15 cellular contexts compared by ENCODE assay signal in the genomic region with DNA sequence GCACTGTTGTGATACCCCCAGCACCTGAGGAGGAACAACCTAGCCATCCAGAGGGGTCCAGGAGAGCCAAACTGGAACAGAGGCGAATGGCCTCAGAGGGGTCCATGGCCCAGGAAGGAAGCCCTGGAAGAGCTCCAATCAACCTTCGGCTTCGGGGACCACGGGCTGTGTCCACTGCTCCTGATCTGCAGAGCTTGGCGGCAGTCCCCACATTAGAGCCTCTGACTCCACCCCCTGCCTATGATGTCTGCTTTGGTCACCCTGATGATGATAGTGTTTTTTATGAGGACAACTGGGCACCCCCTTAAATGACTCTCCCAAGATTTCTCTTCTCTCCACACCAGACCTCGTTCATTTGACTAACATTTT. TPM values are rescaled to one million over a fixed set of nuclear protein-coding genes. Genes with fewer than 3 reads are reported as not detected.
DNase-seq lines count a peak whose midpoint lies in the region; ATAC-seq and TF ChIP-seq lines count a peak whose summit lies in the region.
"Had no signal": no experiment of that assay in that cellular context is flagged by ENCODE, and none has a peak within 500 bp of the region (broad histone marks: within the 10 kb centered on the region; RNA-seq: fewer than 3 reads in every experiment).

No MANE protein-coding gene starts in this region.

- H3K27me3 Mint-ChIP-seq in Caco-2 (ENCODE audit: insufficient read depth, unreplicated experiment), result no peaks in the 10 kb centered on the region
- peaks cover 30% of the 10 kb centered on the region for H3K27me3 Mint-ChIP-seq in endodermal cell (ENCODE audit: insufficient read depth)

- H3K9ac ChIP-seq in endodermal cell (ENCODE audit: extremely low read depth, low read length, poor library complexity, severe bottlenecking), result no peak overlapping the region

- TF ChIP-seq POLR2A in right lobe of liver (IDR thresholded peaks at IDR 0.05), result no peak

- peaks cover 47% of the 10 kb centered on the region for H3K4me1 Mint-ChIP-seq in Caco-2 (ENCODE audit: low read depth, unreplicated experiment)
- peaks cover 30% of the 10 kb centered on the region for H3K4me1 Mint-ChIP-seq in endodermal cell

- 100% methylated on average over 1 of the region's 6 CpGs for WGBS in right lobe of liver (ENCODE audit: insufficient coverage, low coverage, low lambda C conversion rate, missing lambda C conversion rate)
- 83% methylated on average over 6 of the region's 6 CpGs; no CpG with 5 or more reads in 1 of the 2 experiments for WGBS in endodermal cell (ENCODE audit: insufficient coverage in 1 of 2, insufficient read length in 1 of 2), 2 experiments

- DNase-seq in Ammon's horn (ENCODE audit: low spot score), result peak; percentile 63
- DNase-seq in Caco-2, result no peak
- peak in 27 of 61 donors; percentile 31 to 80 (median 61) for DNase-seq in caudate nucleus (lab: John Stamatoyannopoulos, UW)
- DNase-seq in right lobe of liver, result no peak
- DNase-seq in activated gamma-delta T cell treated with Interleukin-2 at 50 U/mL for 16 hours, result no peak
- DNase-seq in endodermal cell, result no peak
- DNase-seq in cerebellar nuclear complex (lab: John Stamatoyannopoulos, UW), result no peak
- DNase-seq: amniotic stem cell; H9; lower lobe of right lung; NCI-H146; NCI-H2227 treated with DMSO at 0.1 percent for 48 hours; NK-92 treated with Interleukin-12 subunit alpha and Interleukin-12 subunit beta, amount 100 ng/mL, for 24 hours had no signal

- H3K27me3 ChIP-seq in Caco-2 (replicated peaks; ENCODE audit: control insufficient read depth, insufficient read depth, low read length), result no peaks in the 10 kb centered on the region
- no peaks in the 10 kb centered on the region for H3K27me3 ChIP-seq in muscle layer of duodenum (ENCODE audit: low read depth, low read length)
- no peaks in the 10 kb centered on the region for H3K27me3 ChIP-seq in right lobe of liver
- H3K27me3 ChIP-seq in endodermal cell (ENCODE audit: control insufficient read depth, insufficient read depth, low read length, poor library complexity, severe bottlenecking), result peaks cover 11% of the 10 kb centered on the region
- H3K27me3 ChIP-seq: right atrium auricular region had no signal

- H3K4me3 ChIP-seq in Caco-2 (ENCODE audit: low read depth, low read length), result no peak overlapping the region; the same call in 1 of the 2 replicates
- peak overlapping the region in 1 of 2 donors; percentile 23 for H3K4me3 ChIP-seq in muscle layer of duodenum (ENCODE audit: low read depth in 1 of 2, low read length in 2 of 2)
- H3K4me3 ChIP-seq in right lobe of liver, result no peak overlapping the region
- no peak overlapping the region for H3K4me3 ChIP-seq in endodermal cell (ENCODE audit: low read length)

- H3K9me3 ChIP-seq in Caco-2 (no peaks in the 10 kb centered on the region), muscle layer of duodenum (ENCODE audit: control insufficient read depth in 1 of 2, low read length in 2 of 2) (no peaks in the 10 kb centered on the region), right lobe of liver (no peaks in the 10 kb centered on the region), endodermal cell (ENCODE audit: control insufficient read depth, low read length) (peaks cover 6% of the 10 kb centered on the region)
- H3K9me3 ChIP-seq: lower lobe of right lung, right atrium auricular region had no signal

- H3K36me3 Mint-ChIP-seq in Caco-2 (ENCODE audit: insufficient read depth, unreplicated experiment) (peaks cover 32% of the 10 kb centered on the region), endodermal cell (ENCODE audit: low read depth) (peaks cover 18% of the 10 kb centered on the region)

- no peak for ATAC-seq in right lobe of liver
- ATAC-seq: lower lobe of right lung had no signal

- POLR2A ChIA-PET in Caco-2 (lab: Charles Lee), result no interaction called here

- H3K4me3 Mint-ChIP-seq in Caco-2 (ENCODE audit: unreplicated experiment) (peak overlapping the region; percentile 18), endodermal cell (no peak overlapping the region)

- H3K27ac Mint-ChIP-seq in Caco-2 (ENCODE audit: unreplicated experiment), result no peak overlapping the region
- no peak overlapping the region for H3K27ac Mint-ChIP-seq in endodermal cell
- H3K27ac Mint-ChIP-seq: H9 had no signal

- no TSS peak for BruUV-seq in Caco-2 (replicated peaks; lab: Mats Ljungman, UMichigan)

- intact Hi-C loops in Caco-2 (cut with micrococcal nuclease; ENCODE audit: unreplicated experiment) (no loop called here), right lobe of liver (cut with DNase I) (no loop called here)

- CTCF ChIA-PET in Caco-2 (lab: Charles Lee), result interaction anchor here (1.2 to 2.1 kb wide), 2 partner anchors 23 to 46 kb away, joined by 3 to 8 read pairs; a partner anchor contains a TSS

- H3K36me3 ChIP-seq in Caco-2 (ENCODE audit: control insufficient read depth, insufficient read depth, low read length) (no peaks in the 10 kb centered on the region), muscle layer of duodenum (ENCODE audit: control insufficient read depth in 1 of 2, insufficient read depth in 2 of 2, low read length in 2 of 2) (peaks cover 0 to 4% of the 10 kb centered on the region in 2 donors), right lobe of liver (no peaks in the 10 kb centered on the region), endodermal cell (ENCODE audit: control insufficient read depth, insufficient read depth, low read length) (peaks cover 13% of the 10 kb centered on the region)
- H3K36me3 ChIP-seq: right atrium auricular region had no signal

- peaks cover 37% of the 10 kb centered on the region for H3K4me1 ChIP-seq in Caco-2
- H3K4me1 ChIP-seq in muscle layer of duodenum (ENCODE audit: control insufficient read depth in 1 of 2, insufficient read depth in 2 of 2, low read length in 2 of 2), result peaks cover 13 to 32% of the 10 kb centered on the region in 2 donors
- peaks cover 0 to 39% (median 6%) of the 10 kb centered on the region in 4 donors for H3K4me1 ChIP-seq in right lobe of liver
- H3K4me1 ChIP-seq in endodermal cell (ENCODE audit: control insufficient read depth, insufficient read depth, low read length), result peaks cover 4% of the 10 kb centered on the region

- H3K27ac ChIP-seq in caudate nucleus (ENCODE audit: low read depth, low read length) (peak overlapping the region; percentile 95), muscle layer of duodenum (ENCODE audit: low read length) (peak overlapping the region; percentile 67), right lobe of liver (no peak overlapping the region), endodermal cell (ENCODE audit: low read depth, low read length) (no peak overlapping the region)

- H3K9me3 Mint-ChIP-seq in Caco-2 (ENCODE audit: unreplicated experiment) (no peaks in the 10 kb centered on the region), endodermal cell (peaks cover 14% of the 10 kb centered on the region)

- TF ChIP-seq CTCF in Caco-2 (IDR thresholded peaks at IDR 0.05; ENCODE audit: insufficient read depth in 1 of 2, low read depth in 1 of 2, low read length in 1 of 2, severe bottlenecking in 1 of 2, unreplicated experiment in 1 of 2), result no peak
- TF ChIP-seq CTCF in right lobe of liver (IDR thresholded peaks at IDR 0.05), result no peak
- no peak for TF ChIP-seq CTCF in endodermal cell (conservative IDR thresholded peaks at IDR 0.05)

RNA-seq across cellular contexts. Expression of a gene that starts 1.6 kb away (rescaled TPM):
- total RNA-seq in Caco-2 (2022), result 51.7 and 62.0 TPM in 2 replicates
- 1 to 10 TPM; 5.3 to 8.7 (median 6.7) TPM for total RNA-seq in right lobe of liver
- total RNA-seq in endodermal cell, result 10 to 100 TPM; 47.9 to 48.3 TPM
- polyA plus RNA-seq in endodermal cell (2013, experiment 1 of 2), result 31.1 TPM
- polyA plus RNA-seq in endodermal cell (2013, experiment 2 of 2), result 30.2 TPM

RNA-seq across cellular contexts. Expression of a gene that starts 1.7 kb away (rescaled TPM):
- total RNA-seq in Caco-2 (2022) (19.1 and 26.2 TPM in 2 replicates), right lobe of liver (10 to 100 TPM in 5 of 6 experiments, 1 to 10 TPM in 1; 7.0 to 20.8 (median 14.8) TPM), endodermal cell (1 to 10 TPM; 1.6 to 2.3 TPM)
- 1.00 TPM for polyA plus RNA-seq in endodermal cell (2013, experiment 1 of 2)
- polyA plus RNA-seq in endodermal cell (2013, experiment 2 of 2), result 0.99 TPM

RNA-seq across cellular contexts. Expression of a gene that starts 23.3 kb away (rescaled TPM):
- total RNA-seq in Caco-2 (2022) (127 and 134 TPM in 2 replicates), right lobe of liver (100 to 1,000 TPM; 209 to 315 (median 257) TPM), endodermal cell (10 to 100 TPM; 61.1 to 75.0 TPM)
- polyA plus RNA-seq in endodermal cell (2013, experiment 1 of 2), result 69.1 TPM
- polyA plus RNA-seq in endodermal cell (2013, experiment 2 of 2), result 62.2 TPM

RNA-seq across cellular contexts. Expression of a gene that starts 29.4 kb away (rescaled TPM):
- total RNA-seq in Caco-2 (2022) (1.8 and 1.9 TPM in 2 replicates), right lobe of liver (not detected), endodermal cell (under 1 TPM in 1 of 2 donors, not detected in 1; 0.53 TPM)
- not detected for polyA plus RNA-seq in endodermal cell (2013, experiment 1 of 2)
- 0.08 TPM for polyA plus RNA-seq in endodermal cell (2013, experiment 2 of 2)
- total RNA-seq: lower lobe of right lung, right atrium auricular region had no signal

Comparison
In these comparisons a context has a peak if more than half of its experiments do, and no peak if none do; other contexts are left out.
1. H3K27ac ChIP-seq: peak in caudate nucleus (single experiment) and muscle layer of duodenum (single experiment); none in right lobe of liver (0 of 3) and endodermal cell (single experiment).